In genomic region chr1:21702780-21703179, GRCh38 we compare ENCODE assay signal across 1 cellular context.
TF ChIP-seq lines count a peak whose summit lies in the region.

No MANE protein-coding gene starts in this region.

TF ChIP-seq in K562, 482 proteins besides CTCF, POLR2A, EP300 and RAD21 (continued from another document and continues in another):
- TF ChIP-seq CHD7 (IDR thresholded peaks at IDR 0.05; ENCODE audit: low read depth, low read length) (no peak), PPARD (CRISPR knock-in tag; IDR thresholded peaks at IDR 0.05) (no peak), SIN3A (IDR thresholded peaks at IDR 0.05; ENCODE audit: borderline replicate concordance in 2 of 2, control insufficient read depth in 1 of 2, low read depth in 2 of 2, low read length in 2 of 2) (no peak), FOXP4 (CRISPR knock-in tag; IDR thresholded peaks at IDR 0.05; ENCODE audit: borderline replicate concordance) (no peak), CEBPG (CRISPR knock-in tag; IDR thresholded peaks at IDR 0.05) (peak; percentile 63), CEBPG (tag; conservative IDR thresholded peaks at IDR 0.05 in 1 of 2, IDR thresholded peaks at IDR 0.05 in 1 of 2) (peak in 1 of 2 experiments; percentile 88; a peak in 2 of 4 replicates), PML (IDR thresholded peaks at IDR 0.05; ENCODE audit: low read length) (no peak), NFATC3 (IDR thresholded peaks at IDR 0.05) (no peak), CUX1 (CRISPR knock-in tag; IDR thresholded peaks at IDR 0.05) (no peak), MYC (IDR thresholded peaks at IDR 0.05; ENCODE audit: low read depth, low read length) (no peak), MYC (CRISPR knock-in tag; IDR thresholded peaks at IDR 0.05; ENCODE audit: borderline replicate concordance, low read depth) (no peak), TRIM24 (IDR thresholded peaks at IDR 0.05) (peak; percentile 10 to 57; a peak in 1 of 4 replicates), SP1 (CRISPR knock-in tag; IDR thresholded peaks at IDR 0.05) (no peak), FOXA1 (IDR thresholded peaks at IDR 0.05; ENCODE audit: borderline replicate concordance) (no peak), CLOCK (CRISPR knock-in tag; IDR thresholded peaks at IDR 0.05; ENCODE audit: borderline replicate concordance) (no peak), SOX6 (IDR thresholded peaks at IDR 0.05) (peak; percentile 39; the same call in 1 of the 2 replicates), ATF1 (CRISPR knock-in tag; IDR thresholded peaks at IDR 0.05) (no peak), ATF1 (tag; IDR thresholded peaks at IDR 0.05) (no peak), BCOR (IDR thresholded peaks at IDR 0.05) (no peak), L3MBTL2 (IDR thresholded peaks at IDR 0.05) (peak; percentile 45), ZBTB8A (IDR thresholded peaks at IDR 0.05; ENCODE audit: partially characterized antibody) (no peak), POLR2G (IDR thresholded peaks at IDR 0.05; ENCODE audit: low read depth, low read length) (no peak), DMBX1 (CRISPR knock-in tag; IDR thresholded peaks at IDR 0.05; ENCODE audit: borderline replicate concordance) (peak; percentile 93; the same call in 1 of the 2 replicates), SMAD4 (CRISPR knock-in tag; conservative IDR thresholded peaks at IDR 0.05) (peak; percentile 80), CXXC5 (CRISPR knock-in tag; IDR thresholded peaks at IDR 0.05) (peak; percentile 66), RAD51 (IDR thresholded peaks at IDR 0.05; ENCODE audit: borderline replicate concordance, low read depth) (no peak), ZFP1 (CRISPR knock-in tag; IDR thresholded peaks at IDR 0.05) (no peak), KAT8 (IDR thresholded peaks at IDR 0.05; ENCODE audit: low read depth) (no peak), THAP12 (CRISPR knock-in tag; IDR thresholded peaks at IDR 0.05) (no peak), ZNF511 (CRISPR knock-in tag; IDR thresholded peaks at IDR 0.05) (no peak), CREB3L1 (IDR thresholded peaks at IDR 0.05; ENCODE audit: borderline replicate concordance, low read depth) (peak; percentile 98), SMARCA4 (IDR thresholded peaks at IDR 0.05) (no peak)
